ENCODE assay signal across 9 cellular contexts in genomic region chr3:146625117-146625775, GRCh38. TPM values are rescaled to one million over a fixed set of nuclear protein-coding genes. Genes with fewer than 3 reads are reported as not detected.
DNase-seq lines count a peak whose midpoint lies in the region; ATAC-seq and TF ChIP-seq lines count a peak whose summit lies in the region.
"Had no signal": no experiment of that assay in that cellular context is flagged by ENCODE, and none has a peak within 500 bp of the region (broad histone marks: within the 10 kb centered on the region; RNA-seq: fewer than 3 reads in every experiment).

No MANE protein-coding gene starts in this region.

- no peak overlapping the region for H3K27ac Mint-ChIP-seq in activated T-helper 17 cell treated with anti-CD3 and anti-CD28 coated beads, Interleukin-2, amount 50 U/mL, for 72 hours
- H3K27ac Mint-ChIP-seq: brain had no signal

- H3K36me3 ChIP-seq in muscle layer of colon (ENCODE audit: insufficient read depth, low read length), result no peaks in the 10 kb centered on the region

- no peak overlapping the region for H3K9ac ChIP-seq in muscle layer of colon (ENCODE audit: low read length)

- H3K27ac ChIP-seq in muscle layer of colon (ENCODE audit: low read depth, low read length), result no peak overlapping the region

- no peaks in the 10 kb centered on the region for H3K9me3 Mint-ChIP-seq in activated T-helper 17 cell treated with anti-CD3 and anti-CD28 coated beads, Interleukin-2, amount 50 U/mL, for 72 hours

- H3K36me3 Mint-ChIP-seq in activated T-helper 17 cell treated with anti-CD3 and anti-CD28 coated beads, Interleukin-2, amount 50 U/mL, for 72 hours (ENCODE audit: low read depth), result no peaks in the 10 kb centered on the region
- H3K36me3 Mint-ChIP-seq: brain had no signal

- 56 to 61% methylated on average over 3 of the region's 3 CpGs for WGBS in lower leg skin, 2 donors

- H3K4me1 Mint-ChIP-seq in activated T-helper 17 cell treated with anti-CD3 and anti-CD28 coated beads, Interleukin-2, amount 50 U/mL, for 72 hours, result no peaks in the 10 kb centered on the region

- peak overlapping the region; percentile 24 to 44 for H3K4me3 ChIP-seq in muscle layer of colon (ENCODE audit: low read depth in 1 of 2, low read length in 2 of 2)
- H3K4me3 ChIP-seq in lower leg skin (ENCODE audit: low read depth, poor library complexity, severe bottlenecking), result no peak overlapping the region

- H3K4me1 ChIP-seq in muscle layer of colon (ENCODE audit: insufficient read depth, low read length), result peaks cover 5% of the 10 kb centered on the region

- intact Hi-C loops in lower leg skin (cut with DNase I; ENCODE audit: low total_unique reads), result no loop called here

- H3K9me3 ChIP-seq in muscle layer of colon (ENCODE audit: low read length), result no peaks in the 10 kb centered on the region

- TF ChIP-seq CTCF in lower leg skin (IDR thresholded peaks at IDR 0.05), result no peak

- ATAC-seq in HG02642 (IDR thresholded peaks at IDR 0.05; ENCODE audit: poor library complexity, unreplicated experiment) (peak; percentile 55), HG03457 (IDR thresholded peaks at IDR 0.05; ENCODE audit: unreplicated experiment) (no peak)
- no peak for ATAC-seq in activated T-helper 17 cell treated with anti-CD3 and anti-CD28 coated beads, Interleukin-2, amount 50 U/mL, for 72 hours (replicated peaks)

- no peaks in the 10 kb centered on the region for H3K27me3 ChIP-seq in muscle layer of colon (ENCODE audit: control insufficient read depth in 1 of 2, insufficient read depth in 2 of 2, low read length in 2 of 2)

- H3K27me3 Mint-ChIP-seq in activated T-helper 17 cell treated with anti-CD3 and anti-CD28 coated beads, Interleukin-2, amount 50 U/mL, for 72 hours, result peaks cover 7% of the 10 kb centered on the region
- H3K27me3 Mint-ChIP-seq: brain had no signal

- TF ChIP-seq POLR2A in lower leg skin (IDR thresholded peaks at IDR 0.05), result no peak

- DNase-seq in GM03348 (ENCODE audit: low spot score), result peak; percentile 13
- DNase-seq in activated CD4-positive, CD25-positive, alpha-beta regulatory T cell (lab: John Stamatoyannopoulos, UW), result no peak
- no peak for DNase-seq in NCI-H2171 treated with DMSO at 0.1 percent for 48 hours (lab: John Stamatoyannopoulos, UW)
- DNase-seq in lower leg skin (ENCODE audit: low spot score in 2 of 2), result no peak

- peak overlapping the region; percentile 17 for H3K4me3 Mint-ChIP-seq in activated T-helper 17 cell treated with anti-CD3 and anti-CD28 coated beads, Interleukin-2, amount 50 U/mL, for 72 hours
- H3K4me3 Mint-ChIP-seq: brain had no signal

RNA-seq across cellular contexts. Expression of gene PLSCR5, which starts 20.1 kb away (rescaled TPM):
- total RNA-seq in activated T-helper 17 cell treated with anti-CD3 and anti-CD28 coated beads, Interleukin-2, amount 50 U/mL, for 72 hours, result not detected
- total RNA-seq in lower leg skin, result not detected
